ENCODE assay signal across 23 cellular contexts in the genomic region with DNA sequence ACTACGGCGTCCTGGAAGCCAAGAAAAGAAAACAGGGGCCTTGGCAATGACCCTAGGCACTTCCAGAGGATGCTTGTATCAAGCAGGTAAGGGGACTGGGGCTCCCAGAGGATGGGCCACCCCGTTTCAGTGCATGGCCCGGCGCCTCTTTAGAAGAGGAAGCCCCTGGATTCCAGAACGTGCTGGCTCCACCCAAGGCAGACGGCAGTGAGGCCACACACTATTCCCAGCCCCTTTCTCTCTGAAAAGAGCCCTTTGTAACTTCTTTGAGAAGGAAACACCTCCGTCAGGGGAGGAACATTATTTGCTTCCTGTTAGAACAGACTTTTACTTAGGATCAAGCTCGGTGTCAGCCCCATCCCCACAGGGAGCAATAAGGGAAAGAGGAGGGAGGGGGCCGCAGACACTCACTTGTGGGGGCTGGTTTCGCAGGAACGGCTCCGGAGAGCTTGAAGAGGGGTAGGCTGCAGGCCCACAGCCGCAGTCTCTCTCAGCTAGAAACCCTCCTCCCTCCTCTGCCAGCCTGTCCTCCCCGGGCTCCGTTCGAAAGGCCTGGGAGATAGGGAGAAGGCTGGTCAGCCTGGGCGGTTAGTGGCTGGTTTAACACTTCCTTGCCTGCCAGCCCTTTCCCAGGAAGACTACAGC. TPM values are rescaled to one million over a fixed set of nuclear protein-coding genes. Genes with fewer than 3 reads are reported as not detected.
DNase-seq lines count a peak whose midpoint lies in the region; ATAC-seq and TF ChIP-seq lines count a peak whose summit lies in the region.
"Had no signal": no experiment of that assay in that cellular context is flagged by ENCODE, and none has a peak within 500 bp of the region (broad histone marks: within the 10 kb centered on the region; RNA-seq: fewer than 3 reads in every experiment).

No MANE protein-coding gene starts in this region.

- TF ChIP-seq CTCF in left ventricle myocardium inferior (IDR thresholded peaks at IDR 0.05; ENCODE audit: borderline replicate concordance) (no peak), osteoblast (IDR thresholded peaks at IDR 0.05; ENCODE audit: extremely low read depth, low read depth, low read length) (no peak), natural killer cell (IDR thresholded peaks at IDR 0.05) (no peak)

- no peak overlapping the region for H3K27ac Mint-ChIP-seq in natural killer cell
- H3K27ac Mint-ChIP-seq: activated naive CD4-positive, alpha-beta T cell treated with anti-CD3 and anti-CD28 coated beads for 36 hours had no signal

- H3K4me1 ChIP-seq in left ventricle myocardium inferior (peaks cover 66% of the 10 kb centered on the region), iPS-15b (ENCODE audit: control insufficient read depth, insufficient read depth, low read length) (no peaks in the 10 kb centered on the region), osteoblast (ENCODE audit: insufficient read depth, low read length) (peaks cover 30% of the 10 kb centered on the region)
- H3K4me1 ChIP-seq: colonic mucosa, thyroid gland had no signal

- H3K36me3 ChIP-seq in left ventricle myocardium inferior (no peaks in the 10 kb centered on the region), iPS-15b (ENCODE audit: control insufficient read depth, insufficient read depth, low read length) (no peaks in the 10 kb centered on the region), osteoblast (ENCODE audit: insufficient read depth, low read length) (no peaks in the 10 kb centered on the region)
- H3K36me3 ChIP-seq: colonic mucosa, thyroid gland had no signal

- H3K4me3 Mint-ChIP-seq in natural killer cell = no peak overlapping the region
- H3K4me3 Mint-ChIP-seq: activated naive CD4-positive, alpha-beta T cell treated with anti-CD3 and anti-CD28 coated beads for 36 hours had no signal

- no peaks in the 10 kb centered on the region for H3K79me2 ChIP-seq in osteoblast (ENCODE audit: insufficient read depth, low read length)

- H3K27me3 ChIP-seq in left ventricle myocardium inferior (ENCODE audit: low read depth) (no peaks in the 10 kb centered on the region), iPS-15b (ENCODE audit: control insufficient read depth, insufficient read depth, low read length) (peaks cover 5% of the 10 kb centered on the region), osteoblast (ENCODE audit: insufficient read depth, low read length) (no peaks in the 10 kb centered on the region)
- H3K27me3 ChIP-seq: colonic mucosa, thyroid gland had no signal

- H3K9me3 Mint-ChIP-seq in natural killer cell = no peaks in the 10 kb centered on the region
- H3K9me3 Mint-ChIP-seq: activated naive CD4-positive, alpha-beta T cell treated with anti-CD3 and anti-CD28 coated beads for 36 hours had no signal

- H3K4me3 ChIP-seq in left ventricle myocardium inferior = peak overlapping the region; percentile 35
- H3K4me3 ChIP-seq in iPS-15b (ENCODE audit: low read depth, low read length) = peak overlapping the region; percentile 10
- H3K4me3 ChIP-seq in osteoblast (ENCODE audit: insufficient read depth, low read length) = no peak overlapping the region
- H3K4me3 ChIP-seq: A549, colonic mucosa, thyroid gland had no signal

- H3K27me3 Mint-ChIP-seq in natural killer cell (ENCODE audit: low read depth in 2 of 2) = peaks cover 11 to 12% of the 10 kb centered on the region in 2 donors

- H2AFZ ChIP-seq in osteoblast (ENCODE audit: low read length) = peak overlapping the region; percentile 72

- no peak overlapping the region for H3K9ac ChIP-seq in iPS-15b (ENCODE audit: low read depth, low read length)
- H3K9ac ChIP-seq: KMS-11 had no signal

- H3K4me1 Mint-ChIP-seq in natural killer cell = peaks cover 0 to 5% of the 10 kb centered on the region in 2 donors

- no peaks in the 10 kb centered on the region for H3K36me3 Mint-ChIP-seq in natural killer cell

- H3K4me2 ChIP-seq in osteoblast (ENCODE audit: insufficient read depth, low read length) = no peak overlapping the region
- H3K4me2 ChIP-seq: A549, KMS-11 had no signal

- H3K27ac ChIP-seq in left ventricle myocardium inferior (replicated peaks) = peak overlapping the region; percentile 72
- no peak overlapping the region for H3K27ac ChIP-seq in osteoblast (ENCODE audit: low read depth, low read length)
- H3K27ac ChIP-seq: A549, C4-2B, colonic mucosa, epithelial cell of prostate, KMS-11, thyroid gland had no signal

- in situ Hi-C loops in G401 (cut with HindIII; ENCODE audit: low sequenced_read_pairs) = no loop called here

- H3K9me3 ChIP-seq in left ventricle myocardium inferior (replicated peaks) (no peaks in the 10 kb centered on the region), iPS-15b (ENCODE audit: control insufficient read depth, insufficient read depth, low read length) (no peaks in the 10 kb centered on the region), osteoblast (ENCODE audit: low read depth, low read length) (no peaks in the 10 kb centered on the region)
- H3K9me3 ChIP-seq: A549, colonic mucosa, thyroid gland had no signal

- intact Hi-C loops in left ventricle myocardium inferior (cut with micrococcal nuclease) (loop anchor here (5.0 kb wide), 2 partner anchors 228 to 463 kb away; no protein-coding TSS in a partner anchor), Right ventricle myocardium inferior (cut with DNase I) (loop anchor here (5.0 to 10.0 kb wide), 3 partner anchors 223 to 711 kb away; no protein-coding TSS in a partner anchor), natural killer cell (cut with micrococcal nuclease) (loop anchor here (5.0 to 10.0 kb wide), 2 partner anchors 463 to 721 kb away; a partner anchor contains a TSS)

- H4K20me1 ChIP-seq in osteoblast (ENCODE audit: insufficient read depth, low read length) = no peaks in the 10 kb centered on the region

- DNase-seq in left ventricle myocardium inferior (no peak), Right ventricle myocardium inferior (ENCODE audit: missing footprints) (no peak), osteoblast (ENCODE audit: insufficient read length, low spot score, missing footprints) (no peak), G401 (ENCODE audit: low spot score) (no peak), natural killer cell (no peak)
- DNase-seq: activated CD4-positive, alpha-beta T cell treated with anti-CD3 and anti-CD28 coated beads, Interleukin-2, amount 50 U/mL, for 1 hour; activated naive CD4-positive, alpha-beta T cell treated with anti-CD3 and anti-CD28 coated beads for 36 hours; activated T-cell treated with anti-CD3 and anti-CD28 coated beads for 4 hours; colonic mucosa; H7; NCI-H1105 treated with DMSO at 0.1 percent for 48 hours; NCI-H774; small intestine; thyroid gland had no signal

- ATAC-seq in Right ventricle myocardium inferior (no peak), HG02885 (IDR thresholded peaks at IDR 0.05; ENCODE audit: poor library complexity, unreplicated experiment) (no peak), GM21737 (IDR thresholded peaks at IDR 0.05; ENCODE audit: unreplicated experiment) (no peak), natural killer cell (no peak)
- ATAC-seq: A549, Panc1, SK-N-SH treated with all-trans-retinoic acid at 6 μM for 48 hours had no signal

RNA-seq across cellular contexts. Expression of a gene that starts 49.6 kb away (rescaled TPM):
- total RNA-seq in left ventricle myocardium inferior (6.5 TPM), Right ventricle myocardium inferior (5.8 TPM), osteoblast (11.9 and 20.0 TPM in 2 replicates), natural killer cell (10 to 100 TPM in 1 of 3 donors, 1 to 10 TPM in 2; 8.4 to 10.9 (median 8.4) TPM)
- 1.3 TPM in 1 of 2 replicates, not detected in the other for total RNA-seq in G401 (2014; rRNA removed; shearing (Covaris generic))
